Comparison of ENCODE assay signal across 26 cellular contexts in the genomic region with DNA sequence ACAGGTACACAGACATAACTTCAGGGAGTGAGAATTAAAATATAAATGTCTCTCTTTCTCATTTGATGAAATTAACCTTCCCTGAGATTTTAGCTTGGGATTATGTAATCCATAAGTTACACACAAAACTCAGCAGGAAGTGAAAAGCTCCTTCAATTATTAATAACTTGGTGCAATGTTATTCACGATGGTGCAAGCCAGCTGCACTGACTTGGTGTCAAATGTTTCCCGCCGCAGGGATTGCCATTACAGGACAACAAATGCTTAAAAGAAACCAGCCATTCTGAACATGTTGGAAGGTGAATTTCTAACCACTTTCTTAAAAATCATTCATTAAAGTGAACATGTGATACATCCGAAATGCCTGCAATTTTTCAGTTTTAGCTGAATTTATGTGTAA.
"Had no signal": no experiment of that assay in that cellular context is flagged by ENCODE, and none has a peak within 500 bp of the region (broad histone marks: within the 10 kb centered on the region; RNA-seq: fewer than 3 reads in every experiment).

No MANE protein-coding gene starts in this region.

- H3K27ac ChIP-seq: foreskin keratinocyte, ovary had no signal

- H3K4me1 Mint-ChIP-seq: activated T-helper 17 cell treated with anti-CD3 and anti-CD28 coated beads, Interleukin-2, amount 50 U/mL, for 72 hours had no signal

- DNase-seq: activated CD4-positive, alpha-beta memory T cell treated with anti-CD3 and anti-CD28 coated beads, Interleukin-2, amount 10 ng/mL, durations not matched to agents 7 days and 5 days; activated CD4-positive, alpha-beta T cell treated with anti-CD3 and anti-CD28 coated beads for 1 hour; activated CD4-positive, alpha-beta T cell treated with anti-CD3 and anti-CD28 coated beads, Interleukin-2, amount 10 ng/mL, durations not matched to agents 7 days and 5 days; activated naive CD8-positive, alpha-beta T cell treated with anti-CD3 and anti-CD28 coated beads, Interleukin-2, amount 50 U/mL, for 24 hours; activated T-cell treated with anti-CD3 and anti-CD28 coated beads, Interleukin-2, amount 50 U/mL, for 4 hours; amygdala; effector CD4-positive, alpha-beta T cell; foreskin keratinocyte; left ventricle myocardium inferior; naive thymus-derived CD4-positive, alpha-beta T cell; ovary; sigmoid colon; stimulated activated CD4-positive, alpha-beta T cell treated with anti-CD3 and anti-CD28 coated beads, Interleukin-15, amount 100 ng/mL, for 24 hours; stimulated activated CD4-positive, alpha-beta T cell treated with anti-CD3 and anti-CD28 coated beads, Interleukin-2, amount 100 ng/mL, for 24 hours; stimulated activated naive B cell treated with anti-CD40 and anti-IgM and Interleukin-4, amounts not matched to agents 10 μg/mL and 1 μg/mL and 100 μg/mL, for 72 hours; stomach; T1000; tibial artery had no signal

- H3K9me3 ChIP-seq: ovary, sigmoid colon, tibial artery had no signal

- H3K27me3 Mint-ChIP-seq: activated CD4-positive, alpha-beta memory T cell treated with anti-CD3 and anti-CD28 coated beads, Interleukin-2, amount 10 ng/mL, durations not matched to agents 7 days and 5 days; activated CD4-positive, alpha-beta T cell treated with anti-CD3 and anti-CD28 coated beads, Interleukin-2, amount 10 ng/mL, durations not matched to agents 7 days and 5 days; activated naive CD4-positive, alpha-beta T cell treated with anti-CD3 and anti-CD28 coated beads, Interleukin-2, amount 50 U/mL, for 24 hours; activated naive CD8-positive, alpha-beta T cell treated with anti-CD3 and anti-CD28 coated beads, Interleukin-2, amount 50 U/mL, for 24 hours; activated T-helper 17 cell treated with anti-CD3 and anti-CD28 coated beads, Interleukin-2, amount 50 U/mL, for 72 hours; central memory CD8-positive, alpha-beta T cell; dendritic cell treated with granulocyte-macrophage colony-stimulating factor and Interleukin-4, amounts not matched to agents 40 ng/mL and 50 ng/mL, for 4 days; naive thymus-derived CD4-positive, alpha-beta T cell; stimulated activated naive B cell treated with anti-CD40 and anti-IgM and Interleukin-4, amounts not matched to agents 10 μg/mL and 1 μg/mL and 100 μg/mL, for 72 hours had no signal

- H3K36me3 ChIP-seq: ovary had no signal

- H3K4me3 ChIP-seq: ovary, smooth muscle cell had no signal

- H3K27ac Mint-ChIP-seq: activated CD4-positive, alpha-beta memory T cell treated with anti-CD3 and anti-CD28 coated beads, Interleukin-2, amount 10 ng/mL, durations not matched to agents 7 days and 5 days; activated CD4-positive, alpha-beta T cell treated with anti-CD3 and anti-CD28 coated beads, Interleukin-2, amount 10 ng/mL, durations not matched to agents 7 days and 5 days; activated naive CD8-positive, alpha-beta T cell treated with anti-CD3 and anti-CD28 coated beads, Interleukin-2, amount 50 U/mL, for 24 hours; activated T-helper 17 cell treated with anti-CD3 and anti-CD28 coated beads, Interleukin-2, amount 50 U/mL, for 72 hours; progenitor cell of endocrine pancreas; T-helper 1 cell treated with Interleukin-12 subunit alpha and Interleukin-12 subunit beta and Interleukin-4 antibody, amounts not matched to agents 30 μg/mL and 1 μg/mL, for 36 hours had no signal

- H3K4me1 ChIP-seq: foreskin keratinocyte had no signal

- ATAC-seq: activated naive CD8-positive, alpha-beta T cell treated with anti-CD3 and anti-CD28 coated beads, Interleukin-2, amount 50 U/mL, for 24 hours; activated T-cell treated with anti-CD3 and anti-CD28 coated beads, Interleukin-2, amount 50 U/mL, for 4 hours; activated T-helper 17 cell treated with anti-CD3 and anti-CD28 coated beads, Interleukin-2, amount 50 U/mL, for 72 hours; foreskin keratinocyte; naive thymus-derived CD4-positive, alpha-beta T cell; stimulated activated naive B cell treated with anti-CD40 and anti-IgM and Interleukin-4, amounts not matched to agents 10 μg/mL and 1 μg/mL and 100 μg/mL, for 72 hours had no signal

- H3K4me2 ChIP-seq: smooth muscle cell had no signal

- H3K9me3 Mint-ChIP-seq: activated CD4-positive, alpha-beta memory T cell treated with anti-CD3 and anti-CD28 coated beads, Interleukin-2, amount 10 ng/mL, durations not matched to agents 7 days and 5 days; activated T-helper 17 cell treated with anti-CD3 and anti-CD28 coated beads, Interleukin-2, amount 50 U/mL, for 72 hours; central memory CD8-positive, alpha-beta T cell had no signal

- H3K27me3 ChIP-seq: esophagus muscularis mucosa, foreskin keratinocyte, ovary, sigmoid colon, stomach, tibial artery had no signal

- H3K4me3 Mint-ChIP-seq: activated CD4-positive, alpha-beta memory T cell treated with anti-CD3 and anti-CD28 coated beads, Interleukin-2, amount 10 ng/mL, durations not matched to agents 7 days and 5 days; activated CD4-positive, alpha-beta T cell treated with anti-CD3 and anti-CD28 coated beads, Interleukin-2, amount 10 ng/mL, durations not matched to agents 7 days and 5 days; activated naive CD4-positive, alpha-beta T cell treated with anti-CD3 and anti-CD28 coated beads, Interleukin-2, amount 50 U/mL, for 24 hours; activated naive CD8-positive, alpha-beta T cell treated with anti-CD3 and anti-CD28 coated beads, Interleukin-2, amount 50 U/mL, for 24 hours; activated T-cell treated with anti-CD3 and anti-CD28 coated beads, Interleukin-2, amount 50 U/mL, for 4 hours; activated T-helper 17 cell treated with anti-CD3 and anti-CD28 coated beads, Interleukin-2, amount 50 U/mL, for 72 hours; central memory CD8-positive, alpha-beta T cell; dendritic cell treated with granulocyte-macrophage colony-stimulating factor and Interleukin-4, amounts not matched to agents 40 ng/mL and 50 ng/mL, for 4 days; naive thymus-derived CD4-positive, alpha-beta T cell; T-helper 1 cell treated with Interleukin-12 subunit alpha and Interleukin-12 subunit beta and Interleukin-4 antibody, amounts not matched to agents 30 μg/mL and 1 μg/mL, for 36 hours had no signal
